1 cellular context compared by ENCODE assay signal in genomic region chr13:45297456-45298205, GRCh38.
TF ChIP-seq lines count a peak whose summit lies in the region.

No MANE protein-coding gene starts in this region.

TF ChIP-seq in H1, 55 proteins besides CTCF, POLR2A, EP300 and RAD21:
- no peak for TF ChIP-seq EZH2 (IDR thresholded peaks at IDR 0.05; ENCODE audit: low read depth, low read length, severe bottlenecking)
- TF ChIP-seq POLR2AphosphoS5 (IDR thresholded peaks at IDR 0.05; ENCODE audit: low read depth, low read length), result 0 out of 2 replicates have a peak, but pooled peaks have one; percentile 14
- TF ChIP-seq GTF2F1 (IDR thresholded peaks at IDR 0.05; ENCODE audit: borderline replicate concordance, low read depth, low read length), result no peak
- TF ChIP-seq EGR1 (IDR thresholded peaks at IDR 0.05; ENCODE audit: borderline replicate concordance, low read depth, low read length), result no peak
- no peak for TF ChIP-seq CREB1 (IDR thresholded peaks at IDR 0.05)
- TF ChIP-seq TEAD4 (IDR thresholded peaks at IDR 0.05; ENCODE audit: low read depth, low read length), result no peak
